ENCODE assay signal across 1 cellular context in genomic region chr15:67884514-67885225, GRCh38.
TF ChIP-seq lines count a peak whose summit lies in the region.

No MANE protein-coding gene starts in this region.

TF ChIP-seq in HepG2, 621 proteins besides CTCF, POLR2A, EP300 and RAD21 (continued from another document and continues in another):
- TF ChIP-seq MYPOP (CRISPR knock-in tag; IDR thresholded peaks at IDR 0.05) = peak; percentile 73
- TF ChIP-seq ZNF292 (CRISPR knock-in tag; IDR thresholded peaks at IDR 0.05; ENCODE audit: borderline replicate concordance, low read depth) = peak; percentile 76
- no peak for TF ChIP-seq ZGPAT (CRISPR knock-in tag; IDR thresholded peaks at IDR 0.05)
- TF ChIP-seq ZNF841 (CRISPR knock-in tag; IDR thresholded peaks at IDR 0.05; ENCODE audit: borderline replicate concordance) = peak; percentile 87; the same call in 1 of the 2 replicates
- peak; percentile 97 for TF ChIP-seq ZNF746 (CRISPR knock-in tag; IDR thresholded peaks at IDR 0.05)
- TF ChIP-seq GPN1 (CRISPR knock-in tag; IDR thresholded peaks at IDR 0.05; ENCODE audit: borderline replicate concordance) = no peak
- TF ChIP-seq PHF8 (CRISPR knock-in tag; IDR thresholded peaks at IDR 0.05) = peak; percentile 50; the same call in 1 of the 2 replicates
- TF ChIP-seq ATF1 (CRISPR knock-in tag; IDR thresholded peaks at IDR 0.05) = no peak
- no peak for TF ChIP-seq PLSCR1 (CRISPR knock-in tag; IDR thresholded peaks at IDR 0.05; ENCODE audit: borderline replicate concordance)
- peak; percentile 87; the same call in 1 of the 2 replicates for TF ChIP-seq ZSCAN31 (CRISPR knock-in tag; IDR thresholded peaks at IDR 0.05; ENCODE audit: low read depth)
- peak; percentile 38; the same call in 1 of the 2 replicates for TF ChIP-seq HMGXB3 (CRISPR knock-in tag; IDR thresholded peaks at IDR 0.05; ENCODE audit: borderline replicate concordance)
- peak; percentile 82 for TF ChIP-seq MED1 (CRISPR knock-in tag; IDR thresholded peaks at IDR 0.05)
- peak; percentile 76; the same call in 1 of the 2 replicates for TF ChIP-seq TBX2 (CRISPR knock-in tag; IDR thresholded peaks at IDR 0.05; ENCODE audit: borderline replicate concordance)
- TF ChIP-seq ZNF614 (CRISPR knock-in tag; IDR thresholded peaks at IDR 0.05; ENCODE audit: borderline replicate concordance) = peak; percentile 53; the same call in 1 of the 2 replicates
- peak; percentile 57; the same call in 1 of the 2 replicates for TF ChIP-seq RCOR2 (CRISPR knock-in tag; IDR thresholded peaks at IDR 0.05)
- TF ChIP-seq ZNF281 (CRISPR knock-in tag; IDR thresholded peaks at IDR 0.05; ENCODE audit: borderline replicate concordance) = peak; percentile 98
- 0 out of 2 replicates have a peak, but pooled peaks have one; percentile 18 for TF ChIP-seq E2F1 (CRISPR knock-in tag; IDR thresholded peaks at IDR 0.05)
- peak; percentile 83 for TF ChIP-seq SPEN (CRISPR knock-in tag; IDR thresholded peaks at IDR 0.05; ENCODE audit: low read depth)
- TF ChIP-seq CCAR2 (optimal IDR thresholded peaks at IDR 0.05; ENCODE audit: low read depth, low read length) = no peak
- peak; percentile 57; the same call in 1 of the 2 replicates for TF ChIP-seq NR2C2 (CRISPR knock-in tag; IDR thresholded peaks at IDR 0.05; ENCODE audit: borderline replicate concordance)
- TF ChIP-seq TEF (CRISPR knock-in tag; IDR thresholded peaks at IDR 0.05) = no peak
- TF ChIP-seq AGO1 (IDR thresholded peaks at IDR 0.05; ENCODE audit: low read depth, low read length, poor library complexity, severe bottlenecking) = no peak
- TF ChIP-seq ZNF558 (CRISPR knock-in tag; IDR thresholded peaks at IDR 0.05; ENCODE audit: borderline replicate concordance) = no peak
- 0 out of 2 replicates have a peak, but pooled peaks have one; percentile 48 for TF ChIP-seq HIVEP1 (CRISPR knock-in tag; IDR thresholded peaks at IDR 0.05)
- peak; percentile 85 for TF ChIP-seq RXRA (CRISPR knock-in tag; IDR thresholded peaks at IDR 0.05)
- TF ChIP-seq TEAD2 (CRISPR knock-in tag; IDR thresholded peaks at IDR 0.05) = no peak
- 0 out of 2 replicates have a peak, but pooled peaks have one; percentile 22 for TF ChIP-seq ZSCAN30 (CRISPR knock-in tag; IDR thresholded peaks at IDR 0.05)
- TF ChIP-seq NR2F2 (IDR thresholded peaks at IDR 0.05; ENCODE audit: borderline replicate concordance, low read depth) = peak; percentile 53; the same call in 1 of the 2 replicates
- 0 out of 2 replicates have a peak, but pooled peaks have one; percentile 48 for TF ChIP-seq ZBTB33 (CRISPR knock-in tag; IDR thresholded peaks at IDR 0.05)
- TF ChIP-seq PATZ1 (CRISPR knock-in tag; IDR thresholded peaks at IDR 0.05) = peak; percentile 98
- no peak for TF ChIP-seq MEIS1 (CRISPR knock-in tag; IDR thresholded peaks at IDR 0.05; ENCODE audit: borderline replicate concordance)
- no peak for TF ChIP-seq SCMH1 (CRISPR knock-in tag; IDR thresholded peaks at IDR 0.05; ENCODE audit: borderline replicate concordance)
- 0 out of 2 replicates have a peak, but pooled peaks have one; percentile 55 for TF ChIP-seq MLXIP (CRISPR knock-in tag; IDR thresholded peaks at IDR 0.05; ENCODE audit: borderline replicate concordance)
